Comparison of ENCODE assay signal across 1 cellular context in genomic region chr18:57544958-57545661, GRCh38.
A peak's percentile ranks its signal among the peaks of the same experiment; 100 is the strongest.
TF ChIP-seq lines count a peak whose summit lies in the region.

No MANE protein-coding gene starts in this region.

TF ChIP-seq in GM12878, 131 proteins besides CTCF, POLR2A, EP300 and RAD21 (continued from another document):
- TF ChIP-seq, protein P1, sequence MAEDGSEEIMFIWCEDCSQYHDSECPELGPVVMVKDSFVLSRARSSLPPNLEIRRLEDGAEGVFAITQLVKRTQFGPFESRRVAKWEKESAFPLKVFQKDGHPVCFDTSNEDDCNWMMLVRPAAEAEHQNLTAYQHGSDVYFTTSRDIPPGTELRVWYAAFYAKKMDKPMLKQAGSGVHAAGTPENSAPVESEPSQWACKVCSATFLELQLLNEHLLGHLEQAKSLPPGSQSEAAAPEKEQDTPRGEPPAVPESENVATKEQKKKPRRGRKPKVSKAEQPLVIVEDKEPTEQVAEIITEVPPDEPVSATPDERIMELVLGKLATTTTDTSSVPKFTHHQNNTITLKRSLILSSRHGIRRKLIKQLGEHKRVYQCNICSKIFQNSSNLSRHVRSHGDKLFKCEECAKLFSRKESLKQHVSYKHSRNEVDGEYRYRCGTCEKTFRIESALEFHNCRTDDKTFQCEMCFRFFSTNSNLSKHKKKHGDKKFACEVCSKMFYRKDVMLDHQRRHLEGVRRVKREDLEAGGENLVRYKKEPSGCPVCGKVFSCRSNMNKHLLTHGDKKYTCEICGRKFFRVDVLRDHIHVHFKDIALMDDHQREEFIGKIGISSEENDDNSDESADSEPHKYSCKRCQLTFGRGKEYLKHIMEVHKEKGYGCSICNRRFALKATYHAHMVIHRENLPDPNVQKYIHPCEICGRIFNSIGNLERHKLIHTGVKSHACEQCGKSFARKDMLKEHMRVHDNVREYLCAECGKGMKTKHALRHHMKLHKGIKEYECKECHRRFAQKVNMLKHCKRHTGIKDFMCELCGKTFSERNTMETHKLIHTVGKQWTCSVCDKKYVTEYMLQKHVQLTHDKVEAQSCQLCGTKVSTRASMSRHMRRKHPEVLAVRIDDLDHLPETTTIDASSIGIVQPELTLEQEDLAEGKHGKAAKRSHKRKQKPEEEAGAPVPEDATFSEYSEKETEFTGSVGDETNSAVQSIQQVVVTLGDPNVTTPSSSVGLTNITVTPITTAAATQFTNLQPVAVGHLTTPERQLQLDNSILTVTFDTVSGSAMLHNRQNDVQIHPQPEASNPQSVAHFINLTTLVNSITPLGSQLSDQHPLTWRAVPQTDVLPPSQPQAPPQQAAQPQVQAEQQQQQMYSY (CRISPR knock-in tag; IDR thresholded peaks at IDR 0.05) = no peak
- TF ChIP-seq, protein P2, sequence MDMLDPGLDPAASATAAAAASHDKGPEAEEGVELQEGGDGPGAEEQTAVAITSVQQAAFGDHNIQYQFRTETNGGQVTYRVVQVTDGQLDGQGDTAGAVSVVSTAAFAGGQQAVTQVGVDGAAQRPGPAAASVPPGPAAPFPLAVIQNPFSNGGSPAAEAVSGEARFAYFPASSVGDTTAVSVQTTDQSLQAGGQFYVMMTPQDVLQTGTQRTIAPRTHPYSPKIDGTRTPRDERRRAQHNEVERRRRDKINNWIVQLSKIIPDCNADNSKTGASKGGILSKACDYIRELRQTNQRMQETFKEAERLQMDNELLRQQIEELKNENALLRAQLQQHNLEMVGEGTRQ (IDR thresholded peaks at IDR 0.05; ENCODE audit: borderline replicate concordance, low read depth, low read length) = no peak
- TF ChIP-seq CEBPZ (IDR thresholded peaks at IDR 0.05; ENCODE audit: low read depth, low read length) (no peak), ZNF274 (IDR thresholded peaks at IDR 0.05; ENCODE audit: insufficient read depth, insufficient read length) (no peak), NRF1 (conservative IDR thresholded peaks at IDR 0.05; ENCODE audit: low read depth, low read length) (no peak), SMAD5 (IDR thresholded peaks at IDR 0.05; ENCODE audit: low read depth) (no peak), ETV6 (conservative IDR thresholded peaks at IDR 0.05 in 1 of 2, IDR thresholded peaks at IDR 0.05 in 1 of 2; ENCODE audit: borderline replicate concordance in 1 of 2, low read depth in 1 of 2) (no peak), TCF7 (IDR thresholded peaks at IDR 0.05; ENCODE audit: borderline replicate concordance) (peak; percentile 84), IKZF1 (conservative IDR thresholded peaks at IDR 0.05) (peak; percentile 42), CBFB (IDR thresholded peaks at IDR 0.05; ENCODE audit: low read depth) (no peak), RB1 (IDR thresholded peaks at IDR 0.05; ENCODE audit: borderline replicate concordance) (no peak), SMARCA5 (IDR thresholded peaks at IDR 0.05) (no peak), BHLHE40 (IDR thresholded peaks at IDR 0.05; ENCODE audit: borderline replicate concordance in 1 of 2, low read depth in 2 of 2, low read length in 1 of 2) (peak; percentile 86 to 87), BCL11A (IDR thresholded peaks at IDR 0.05; ENCODE audit: low read depth, low read length) (no peak), NFIC (IDR thresholded peaks at IDR 0.05; ENCODE audit: low read depth, low read length) (0 out of 2 replicates have a peak, but pooled peaks have one; percentile 17), JUND (IDR thresholded peaks at IDR 0.05; ENCODE audit: low read depth, low read length) (no peak), KDM1A (IDR thresholded peaks at IDR 0.05; ENCODE audit: borderline replicate concordance) (no peak)
- TF ChIP-seq, protein P3, sequence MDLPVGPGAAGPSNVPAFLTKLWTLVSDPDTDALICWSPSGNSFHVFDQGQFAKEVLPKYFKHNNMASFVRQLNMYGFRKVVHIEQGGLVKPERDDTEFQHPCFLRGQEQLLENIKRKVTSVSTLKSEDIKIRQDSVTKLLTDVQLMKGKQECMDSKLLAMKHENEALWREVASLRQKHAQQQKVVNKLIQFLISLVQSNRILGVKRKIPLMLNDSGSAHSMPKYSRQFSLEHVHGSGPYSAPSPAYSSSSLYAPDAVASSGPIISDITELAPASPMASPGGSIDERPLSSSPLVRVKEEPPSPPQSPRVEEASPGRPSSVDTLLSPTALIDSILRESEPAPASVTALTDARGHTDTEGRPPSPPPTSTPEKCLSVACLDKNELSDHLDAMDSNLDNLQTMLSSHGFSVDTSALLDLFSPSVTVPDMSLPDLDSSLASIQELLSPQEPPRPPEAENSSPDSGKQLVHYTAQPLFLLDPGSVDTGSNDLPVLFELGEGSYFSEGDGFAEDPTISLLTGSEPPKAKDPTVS (IDR thresholded peaks at IDR 0.05; ENCODE audit: low read depth, low read length) = no peak
